27 cellular contexts compared by ENCODE assay signal in the genomic region with DNA sequence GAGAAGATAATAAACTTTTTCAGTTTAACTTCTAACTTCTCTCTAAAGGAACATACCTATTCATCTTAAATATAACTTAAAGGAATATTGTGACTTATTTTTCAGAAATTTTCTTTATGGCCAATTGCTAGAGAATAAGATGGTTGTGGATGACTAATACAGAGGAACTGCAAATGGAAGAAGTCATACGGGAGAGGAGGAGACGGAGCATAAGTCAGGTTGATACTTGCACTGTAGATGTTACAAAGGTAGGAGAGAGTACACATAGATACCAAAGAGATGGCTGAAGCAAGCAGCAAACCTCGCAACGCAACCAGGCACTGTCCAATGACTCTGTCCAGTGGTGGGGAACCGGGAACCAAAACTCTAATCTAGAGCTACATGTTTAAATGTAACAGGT.
"Had no signal": no experiment of that assay in that cellular context is flagged by ENCODE, and none has a peak within 500 bp of the region (broad histone marks: within the 10 kb centered on the region; RNA-seq: fewer than 3 reads in every experiment).

No MANE protein-coding gene starts in this region.

- H3K27me3 ChIP-seq: neural progenitor cell, neutrophil, right atrium auricular region, right lobe of liver, tibial nerve, uterus had no signal

- H3K27me3 Mint-ChIP-seq: stimulated activated memory B cell treated with anti-CD40 and anti-IgM and Interleukin-4, amounts not matched to agents 10 μg/mL and 1 μg/mL and 100 μg/mL, for 72 hours; stimulated activated naive CD8-positive, alpha-beta T cell treated with anti-CD3 and anti-CD28 coated beads, Interleukin-15, amount 100 ng/mL, for 72 hours; type B pancreatic cell had no signal

- H3K9me3 Mint-ChIP-seq: naive B cell; stimulated activated memory B cell treated with anti-CD40 and anti-IgM and Interleukin-4, amounts not matched to agents 10 μg/mL and 1 μg/mL and 100 μg/mL, for 72 hours; stimulated activated naive CD8-positive, alpha-beta T cell treated with anti-CD3 and anti-CD28 coated beads, Interleukin-15, amount 100 ng/mL, for 72 hours; type B pancreatic cell had no signal

- H3K4me1 ChIP-seq: left ventricle myocardium inferior, parathyroid adenoma, psoas muscle, right atrium auricular region, right lobe of liver, tibial nerve, uterus had no signal

- H3K4me3 Mint-ChIP-seq: mesothelial cell of epicardium; naive B cell; natural killer cell; nephron progenitor cell; neural progenitor cell; stimulated activated memory B cell treated with anti-CD40 and anti-IgM and Interleukin-4, amounts not matched to agents 10 μg/mL and 1 μg/mL and 100 μg/mL, for 72 hours; stimulated activated naive CD8-positive, alpha-beta T cell treated with anti-CD3 and anti-CD28 coated beads, Interleukin-15, amount 100 ng/mL, for 72 hours; type B pancreatic cell had no signal

- H3K4me1 Mint-ChIP-seq: naive B cell; natural killer cell; stimulated activated memory B cell treated with anti-CD40 and anti-IgM and Interleukin-4, amounts not matched to agents 10 μg/mL and 1 μg/mL and 100 μg/mL, for 72 hours; stimulated activated naive CD8-positive, alpha-beta T cell treated with anti-CD3 and anti-CD28 coated beads, Interleukin-15, amount 100 ng/mL, for 72 hours had no signal

- H3K36me3 ChIP-seq: left ventricle myocardium inferior, neural progenitor cell, neutrophil, right atrium auricular region, right lobe of liver, tibial nerve, uterus had no signal

- ATAC-seq: natural killer cell; psoas muscle; right lobe of liver; stimulated activated memory B cell treated with anti-CD40 and anti-IgM and Interleukin-4, amounts not matched to agents 10 μg/mL and 1 μg/mL and 100 μg/mL, for 72 hours; stimulated activated naive CD8-positive, alpha-beta T cell treated with anti-CD3 and anti-CD28 coated beads, Interleukin-15, amount 100 ng/mL, for 72 hours had no signal

- H3K27ac Mint-ChIP-seq: mesothelial cell of epicardium; naive B cell; natural killer cell; nephron progenitor cell; neural progenitor cell; stimulated activated memory B cell treated with anti-CD40 and anti-IgM and Interleukin-4, amounts not matched to agents 10 μg/mL and 1 μg/mL and 100 μg/mL, for 72 hours; stimulated activated naive CD8-positive, alpha-beta T cell treated with anti-CD3 and anti-CD28 coated beads, Interleukin-15, amount 100 ng/mL, for 72 hours; type B pancreatic cell had no signal

- H3K4me3 ChIP-seq: left ventricle myocardium inferior, lung, neural progenitor cell, psoas muscle, right atrium auricular region, right lobe of liver, smooth muscle cell, tibial nerve, uterus had no signal

- DNase-seq: islet precursor cell; left ventricle myocardium inferior; mesendoderm; naive B cell; natural killer cell; nephron progenitor cell; occipital lobe; psoas muscle; right lobe of liver; stimulated activated CD4-positive, alpha-beta T cell treated with anti-CD3 and anti-CD28 coated beads, Interleukin-1b, Interleukin-23, amount 100 ng/mL, for 48 hours; stimulated activated CD4-positive, alpha-beta T cell treated with anti-CD3 and anti-CD28 coated beads, Interleukin-2, amount 100 ng/mL, for 48 hours; stimulated activated CD4-positive, alpha-beta T cell treated with anti-CD3 and anti-CD28 coated beads, Interleukin-4, amount 100 ng/mL, for 4 hours; stimulated activated CD8-positive, alpha-beta memory T cell treated with anti-CD3 and anti-CD28 coated beads, Interleukin-4, amount 100 ng/mL, for 48 hours; stimulated activated naive CD4-positive, alpha-beta T cell treated with Interleukin-2 at 50 U/mL for 16 hours; stimulated activated naive CD8-positive, alpha-beta T cell treated with anti-CD3 and anti-CD28 coated beads, Interleukin-15, amount 100 ng/mL, for 72 hours; substantia nigra; uterus had no signal

- H3K27ac ChIP-seq: left ventricle myocardium inferior, neural progenitor cell, neutrophil, parathyroid adenoma, psoas muscle, right atrium auricular region, right lobe of liver, tibial nerve, uterus had no signal

- H3K36me3 Mint-ChIP-seq: mesothelial cell of epicardium; naive B cell; natural killer cell; stimulated activated memory B cell treated with anti-CD40 and anti-IgM and Interleukin-4, amounts not matched to agents 10 μg/mL and 1 μg/mL and 100 μg/mL, for 72 hours; type B pancreatic cell had no signal

- H3K9me3 ChIP-seq: left ventricle myocardium inferior, neutrophil, psoas muscle, right atrium auricular region, right lobe of liver, tibial nerve, uterus had no signal
